ENCODE assay signal across 15 cellular contexts in genomic region chr4:21885770-21886169, GRCh38.
"Had no signal": no experiment of that assay in that cellular context is flagged by ENCODE, and none has a peak within 500 bp of the region (broad histone marks: within the 10 kb centered on the region; RNA-seq: fewer than 3 reads in every experiment).

No MANE protein-coding gene starts in this region.

- ATAC-seq: activated CD8-positive, alpha-beta memory T cell treated with anti-CD3 and anti-CD28 coated beads, Interleukin-2, amount 10 ng/mL, durations not matched to agents 7 days and 5 days; left lung had no signal

- DNase-seq: activated B cell treated with CpG ODN at 0.5 μM for 24 hours; activated CD4-positive, alpha-beta memory T cell treated with anti-CD3 and anti-CD28 coated beads, Interleukin-2, amount 10 ng/mL, durations not matched to agents 7 days and 5 days; activated CD4-positive, alpha-beta T cell treated with anti-CD3 and anti-CD28 coated beads for 4 hours; activated CD8-positive, alpha-beta memory T cell treated with anti-CD3 and anti-CD28 coated beads, Interleukin-2, amount 10 ng/mL, durations not matched to agents 7 days and 5 days; activated naive CD8-positive, alpha-beta T cell treated with anti-CD3 and anti-CD28 coated beads for 36 hours; amygdala; effector memory CD4-positive, alpha-beta T cell; glutamatergic neuron; hypothalamus; left lung; midbrain; T-helper 1 cell; T-helper 9 cell had no signal

- FAIRE-seq: bronchial epithelial cell, endothelial cell of umbilical vein had no signal
